ENCODE assay signal across 1 cellular context in genomic region chr15:52078197-52078875, GRCh38.
TF ChIP-seq lines count a peak whose summit lies in the region.

No MANE protein-coding gene starts in this region.

TF ChIP-seq in IMR-90, 13 proteins besides CTCF, POLR2A, EP300 and RAD21 (continued from another document):
- TF ChIP-seq CEBPB (IDR thresholded peaks at IDR 0.05; ENCODE audit: low read depth, low read length) (no peak), ELK1 (IDR thresholded peaks at IDR 0.05; ENCODE audit: borderline replicate concordance, low read depth, low read length) (no peak), BHLHE40 (IDR thresholded peaks at IDR 0.05; ENCODE audit: low read depth, low read length) (no peak)
TF ChIP-seq in IMR-90: peak in this region for 0.
